1 cellular context compared by ENCODE assay signal in genomic region chr17:42670925-42671657, GRCh38.
TF ChIP-seq lines count a peak whose summit lies in the region.

No MANE protein-coding gene starts in this region.

TF ChIP-seq in HepG2, 621 proteins besides CTCF, POLR2A, EP300 and RAD21:
- peak; percentile 42 for TF ChIP-seq AGO2 (optimal IDR thresholded peaks at IDR 0.05; ENCODE audit: low read depth, low read length)
- TF ChIP-seq ZNF407 (CRISPR knock-in tag; IDR thresholded peaks at IDR 0.05; ENCODE audit: not compliant biosample characterization): no peak
- peak; percentile 73 for TF ChIP-seq RBFOX2 (IDR thresholded peaks at IDR 0.05; ENCODE audit: low read depth, low read length)
